Comparison of ENCODE assay signal across 23 cellular contexts in the genomic region with DNA sequence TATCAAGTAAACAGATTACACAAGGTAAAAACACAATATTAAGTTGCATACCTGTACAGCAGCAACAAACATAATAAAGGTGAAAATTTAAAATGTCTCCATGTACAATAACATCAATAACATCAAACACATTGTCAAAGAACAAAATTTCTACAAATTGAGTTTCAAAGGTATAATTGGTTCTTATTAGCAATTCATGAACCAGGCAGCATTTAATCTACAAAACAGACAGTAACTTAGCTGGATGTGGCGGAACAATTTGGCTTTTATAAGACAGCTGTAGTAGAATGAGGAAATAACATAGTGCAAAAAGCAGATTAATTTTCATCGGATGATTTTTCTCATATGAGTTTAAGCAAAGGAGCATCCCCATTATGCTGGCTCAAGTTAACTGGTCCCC.
"Had no signal": no experiment of that assay in that cellular context is flagged by ENCODE, and none has a peak within 500 bp of the region (broad histone marks: within the 10 kb centered on the region; RNA-seq: fewer than 3 reads in every experiment).

No MANE protein-coding gene starts in this region.

- H3K4me1 ChIP-seq: colonic mucosa, esophagus muscularis mucosa, esophagus squamous epithelium, foreskin keratinocyte, gastrocnemius medialis, gastroesophageal sphincter, heart left ventricle, heart right ventricle had no signal

- H3K9me3 ChIP-seq: colonic mucosa, esophagus muscularis mucosa, esophagus squamous epithelium, gastrocnemius medialis, gastroesophageal sphincter had no signal

- DNase-seq: colonic mucosa; cortex of kidney; dermis blood vessel endothelial cell; dorsolateral prefrontal cortex; effector CD4-positive, alpha-beta T cell; effector CD8-positive, alpha-beta T cell; effector memory CD4-positive, alpha-beta T cell; effector memory CD8-positive, alpha-beta T cell; endodermal cell; erythroblast; esophagus squamous epithelium; foreskin fibroblast; foreskin keratinocyte; foreskin melanocyte; gastrocnemius medialis; glutamatergic neuron; head of caudate nucleus; heart left ventricle; heart right ventricle had no signal

- H3K4me3 ChIP-seq: colonic mucosa, coronary artery, dorsolateral prefrontal cortex, esophagus muscularis mucosa, esophagus squamous epithelium, gastrocnemius medialis, gastroesophageal sphincter, heart left ventricle, heart right ventricle had no signal

- H3K36me3 ChIP-seq: colonic mucosa, esophagus muscularis mucosa, esophagus squamous epithelium, gastrocnemius medialis, gastroesophageal sphincter, heart left ventricle, heart right ventricle had no signal

- H3K27ac ChIP-seq: colonic mucosa, coronary artery, dorsolateral prefrontal cortex, epithelial cell of prostate, esophagus muscularis mucosa, esophagus squamous epithelium, foreskin keratinocyte, gastrocnemius medialis, gastroesophageal sphincter, heart left ventricle, heart right ventricle had no signal
